ENCODE assay signal across 1 cellular context in genomic region chr17:61412860-61413653, GRCh38.
A peak's percentile ranks its signal among the peaks of the same experiment; 100 is the strongest.
TF ChIP-seq lines count a peak whose summit lies in the region.

No MANE protein-coding gene starts in this region.

TF ChIP-seq in HepG2, 621 proteins besides CTCF, POLR2A, EP300 and RAD21 (continues in another document):
- TF ChIP-seq ARID4A (CRISPR knock-in tag; IDR thresholded peaks at IDR 0.05; ENCODE audit: borderline replicate concordance) (no peak), GTF2F1 (IDR thresholded peaks at IDR 0.05; ENCODE audit: low read length) (no peak), HMGA1 (CRISPR knock-in tag; conservative IDR thresholded peaks at IDR 0.05) (no peak), BRCA1 (CRISPR knock-in tag; IDR thresholded peaks at IDR 0.05) (no peak), ZNF598 (CRISPR knock-in tag; IDR thresholded peaks at IDR 0.05; ENCODE audit: borderline replicate concordance) (0 out of 2 replicates have a peak, but pooled peaks have one; percentile 58), NFYC (CRISPR knock-in tag; IDR thresholded peaks at IDR 0.05) (no peak; the same call in 1 of the 2 replicates), ZNF235 (CRISPR knock-in tag; IDR thresholded peaks at IDR 0.05; ENCODE audit: borderline replicate concordance) (no peak), TRIM24 (CRISPR knock-in tag; IDR thresholded peaks at IDR 0.05) (0 out of 2 replicates have a peak, but pooled peaks have one; percentile 62), GMEB1 (CRISPR knock-in tag; IDR thresholded peaks at IDR 0.05; ENCODE audit: borderline replicate concordance) (no peak), RARA (CRISPR knock-in tag; IDR thresholded peaks at IDR 0.05) (peak; percentile 12; the same call in 1 of the 2 replicates), CEBPB (IDR thresholded peaks at IDR 0.05; ENCODE audit: borderline replicate concordance, low read depth, low read length) (no peak), BORCS8-MEF2B (CRISPR knock-in tag; IDR thresholded peaks at IDR 0.05) (peak; percentile 65), ZFP1 (CRISPR knock-in tag; IDR thresholded peaks at IDR 0.05) (no peak), ASH2L (IDR thresholded peaks at IDR 0.05; ENCODE audit: insufficient read length, low read depth, low read length) (peak; percentile 70), GTF3A (CRISPR knock-in tag; conservative IDR thresholded peaks at IDR 0.05) (no peak), RNF2 (conservative IDR thresholded peaks at IDR 0.05; ENCODE audit: low read depth) (no peak; the same call in 1 of the 2 replicates), ELF4 (CRISPR knock-in tag; IDR thresholded peaks at IDR 0.05; ENCODE audit: borderline replicate concordance) (no peak), NCOA5 (CRISPR knock-in tag; IDR thresholded peaks at IDR 0.05) (no peak), PHF8 (CRISPR knock-in tag; IDR thresholded peaks at IDR 0.05) (peak; percentile 86), ATM (IDR thresholded peaks at IDR 0.05; ENCODE audit: borderline replicate concordance) (no peak), ZNF33A (CRISPR knock-in tag; IDR thresholded peaks at IDR 0.05; ENCODE audit: borderline replicate concordance) (peak; percentile 61; the same call in 1 of the 2 replicates), ZNF451 (CRISPR knock-in tag; IDR thresholded peaks at IDR 0.05) (no peak), AHDC1 (CRISPR knock-in tag; IDR thresholded peaks at IDR 0.05; ENCODE audit: borderline replicate concordance) (peak; percentile 50; the same call in 1 of the 2 replicates), HMGXB3 (CRISPR knock-in tag; IDR thresholded peaks at IDR 0.05; ENCODE audit: borderline replicate concordance) (no peak), HNF4A (CRISPR knock-in tag; IDR thresholded peaks at IDR 0.05) (peak; percentile 41), ZFP82 (CRISPR knock-in tag; IDR thresholded peaks at IDR 0.05; ENCODE audit: borderline replicate concordance) (peak; percentile 39; the same call in 1 of the 2 replicates), FOXP1 (IDR thresholded peaks at IDR 0.05) (no peak), FOXP1 (CRISPR knock-in tag; IDR thresholded peaks at IDR 0.05) (no peak), NCOR1 (IDR thresholded peaks at IDR 0.05; ENCODE audit: borderline replicate concordance, low read length) (no peak), KMT2A (CRISPR knock-in tag; IDR thresholded peaks at IDR 0.05) (no peak), SNAPC4 (CRISPR knock-in tag; IDR thresholded peaks at IDR 0.05) (0 out of 2 replicates have a peak, but pooled peaks have one; percentile 33), SNRNP70 (IDR thresholded peaks at IDR 0.05; ENCODE audit: low read depth, low read length) (no peak), ZNF543 (CRISPR knock-in tag; IDR thresholded peaks at IDR 0.05) (peak; percentile 99), ZNF770 (CRISPR knock-in tag; IDR thresholded peaks at IDR 0.05) (peak; percentile 94), CBFB (CRISPR knock-in tag; IDR thresholded peaks at IDR 0.05) (peak; percentile 11; the same call in 1 of the 2 replicates), NFYB (CRISPR knock-in tag; IDR thresholded peaks at IDR 0.05) (no peak), ZNF670 (CRISPR knock-in tag; IDR thresholded peaks at IDR 0.05; ENCODE audit: borderline replicate concordance) (peak; percentile 41; the same call in 1 of the 2 replicates), ZNF558 (CRISPR knock-in tag; IDR thresholded peaks at IDR 0.05; ENCODE audit: borderline replicate concordance) (no peak)
